16 cellular contexts compared by ENCODE assay signal in the genomic region with DNA sequence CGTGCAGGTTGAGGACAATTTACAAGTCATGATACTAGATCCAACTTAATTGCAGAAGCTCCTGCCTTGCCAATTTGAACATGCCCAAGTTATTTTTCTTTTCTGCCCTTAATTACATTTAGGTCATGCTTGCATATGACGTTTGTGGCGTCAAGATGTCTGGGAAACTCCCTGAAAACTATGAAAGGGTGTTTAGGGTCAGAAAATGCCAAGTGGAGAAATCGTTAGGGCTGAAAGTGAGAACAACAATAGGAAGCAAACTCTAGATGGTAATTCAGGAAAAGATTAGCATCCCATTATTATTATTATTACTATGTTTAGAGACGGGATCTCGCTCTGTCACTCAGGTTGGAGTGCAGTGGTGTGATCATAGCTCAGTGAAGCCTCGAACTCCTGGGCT. TPM values are rescaled to one million over a fixed set of nuclear protein-coding genes. Genes with fewer than 3 reads are reported as not detected.
"Had no signal": no experiment of that assay in that cellular context is flagged by ENCODE, and none has a peak within 500 bp of the region (broad histone marks: within the 10 kb centered on the region; RNA-seq: fewer than 3 reads in every experiment).

No MANE protein-coding gene starts in this region.

- H3K4me1 ChIP-seq: esophagus muscularis mucosa, sigmoid colon, testis had no signal

- H3K4me3 Mint-ChIP-seq: activated naive CD8-positive, alpha-beta T cell treated with anti-CD3 and anti-CD28 coated beads for 36 hours; activated T-cell treated with anti-CD3 and anti-CD28 coated beads, Interleukin-2, amount 50 U/mL, for 72 hours; stimulated activated naive CD8-positive, alpha-beta T cell treated with anti-CD3 and anti-CD28 coated beads, Interleukin-15, amount 100 ng/mL, for 72 hours had no signal

- H3K27me3 ChIP-seq: brain microvascular endothelial cell, dorsolateral prefrontal cortex, esophagus muscularis mucosa, sigmoid colon, testis had no signal

- H3K27ac ChIP-seq: brain microvascular endothelial cell, dorsolateral prefrontal cortex, esophagus muscularis mucosa, sigmoid colon, testis had no signal

- DNase-seq: activated CD4-positive, alpha-beta T cell treated with anti-CD3 and anti-CD28 coated beads, Interleukin-2, amount 50 U/mL, for 48 hours; activated gamma-delta T cell treated with Interleukin-2 at 50 U/mL for 16 hours; activated naive CD8-positive, alpha-beta T cell treated with anti-CD3 and anti-CD28 coated beads for 36 hours; activated T-cell treated with anti-CD3 and anti-CD28 coated beads, Interleukin-2, amount 50 U/mL, for 72 hours; brain microvascular endothelial cell; dorsolateral prefrontal cortex; glutamatergic neuron; sigmoid colon; stimulated activated CD4-positive, alpha-beta T cell treated with anti-CD3 and anti-CD28 coated beads, Interleukin-4, amount 100 ng/mL, for 1 hour; stimulated activated naive CD8-positive, alpha-beta T cell treated with anti-CD3 and anti-CD28 coated beads, Interleukin-15, amount 100 ng/mL, for 72 hours; testis had no signal

- H3K9me3 ChIP-seq: esophagus muscularis mucosa, sigmoid colon, testis had no signal

- ATAC-seq: activated CD4-positive, CD25-positive, alpha-beta regulatory T cell treated with anti-CD3 and anti-CD28 coated beads, Interleukin-2, amount 50 U/mL, for 24 hours; activated T-cell treated with anti-CD3 and anti-CD28 coated beads, Interleukin-2, amount 50 U/mL, for 72 hours; stimulated activated naive CD8-positive, alpha-beta T cell treated with anti-CD3 and anti-CD28 coated beads, Interleukin-15, amount 100 ng/mL, for 72 hours had no signal

- H3K36me3 ChIP-seq: brain microvascular endothelial cell, esophagus muscularis mucosa, sigmoid colon had no signal

- H3K27ac Mint-ChIP-seq: activated T-cell treated with anti-CD3 and anti-CD28 coated beads, Interleukin-2, amount 50 U/mL, for 72 hours had no signal

- H3K4me3 ChIP-seq: dorsolateral prefrontal cortex, esophagus muscularis mucosa, sigmoid colon, testis had no signal

- H3K27me3 Mint-ChIP-seq: activated naive CD8-positive, alpha-beta T cell treated with anti-CD3 and anti-CD28 coated beads for 36 hours; stimulated activated naive CD8-positive, alpha-beta T cell treated with anti-CD3 and anti-CD28 coated beads, Interleukin-15, amount 100 ng/mL, for 72 hours had no signal

RNA-seq across cellular contexts. Expression of a gene that starts 38.2 kb away (rescaled TPM):
- total RNA-seq: chondrocyte, osteocyte had no signal
- polyA plus RNA-seq: neural cell had no signal
